In genomic region chr5:150636391-150637244, GRCh38 we compare ENCODE assay signal across 2 cellular contexts.
A peak's percentile ranks its signal among the peaks of the same experiment; 100 is the strongest.
TF ChIP-seq lines count a peak whose summit lies in the region.

No MANE protein-coding gene starts in this region.

TF ChIP-seq in A549, 52 proteins besides CTCF, POLR2A, EP300 and RAD21:
- no peak for TF ChIP-seq RNF2 (IDR thresholded peaks at IDR 0.05; ENCODE audit: borderline replicate concordance, low read depth)
- TF ChIP-seq E2F6 (IDR thresholded peaks at IDR 0.05; ENCODE audit: borderline replicate concordance, low read depth) = no peak
- no peak for TF ChIP-seq EHMT2 (IDR thresholded peaks at IDR 0.05; ENCODE audit: low read depth)
- TF ChIP-seq BCL3 (IDR thresholded peaks at IDR 0.05) = 0 out of 3 replicates have a peak, but pooled peaks have one; percentile 24
- TF ChIP-seq ZC3H11A (IDR thresholded peaks at IDR 0.05) = no peak
- no peak for TF ChIP-seq FOSL2 (IDR thresholded peaks at IDR 0.05)
- TF ChIP-seq FOSL2 (CRISPR knock-in tag; IDR thresholded peaks at IDR 0.05) = peak; percentile 36; the same call in 1 of the 2 replicates
- peak; percentile 76 for TF ChIP-seq ZFP36 (IDR thresholded peaks at IDR 0.05; ENCODE audit: borderline replicate concordance, partially characterized antibody)
- TF ChIP-seq MAX (IDR thresholded peaks at IDR 0.05) = 0 out of 2 replicates have a peak, but pooled peaks have one; percentile 18
- no peak for TF ChIP-seq MAZ (IDR thresholded peaks at IDR 0.05; ENCODE audit: borderline replicate concordance, low read depth, low read length)

TF ChIP-seq in endothelial cell of umbilical vein, 7 proteins besides CTCF, POLR2A, EP300 and RAD21:
- peak; percentile 45 for TF ChIP-seq FOS (IDR thresholded peaks at IDR 0.05; ENCODE audit: borderline replicate concordance, insufficient read depth, low read length)
- TF ChIP-seq EZH2 (IDR thresholded peaks at IDR 0.05; ENCODE audit: borderline replicate concordance, low read depth, low read length, severe bottlenecking) = no peak
